ENCODE assay signal across 1 cellular context in genomic region chr9:107435415-107435814, GRCh38.
TF ChIP-seq lines count a peak whose summit lies in the region.

No MANE protein-coding gene starts in this region.

TF ChIP-seq in H1, 55 proteins besides CTCF, POLR2A, EP300 and RAD21 (continued from another document):
- TF ChIP-seq ATF3 (IDR thresholded peaks at IDR 0.05; ENCODE audit: insufficient read depth, low read depth, low read length) (no peak), KDM1A (IDR thresholded peaks at IDR 0.05; ENCODE audit: borderline replicate concordance, low read length) (no peak), SAP30 (IDR thresholded peaks at IDR 0.05; ENCODE audit: insufficient read depth, insufficient replicate concordance, low read length) (no peak), EZH2 (IDR thresholded peaks at IDR 0.05; ENCODE audit: low read depth, low read length, severe bottlenecking) (no peak), SIN3A (conservative IDR thresholded peaks at IDR 0.05 in 1 of 2, IDR thresholded peaks at IDR 0.05 in 1 of 2; ENCODE audit: low read depth in 1 of 2, low read length in 2 of 2) (no peak), JUN (IDR thresholded peaks at IDR 0.05; ENCODE audit: low read depth, low read length) (no peak), TEAD4 (IDR thresholded peaks at IDR 0.05; ENCODE audit: low read depth, low read length) (no peak), CBX8 (IDR thresholded peaks at IDR 0.05; ENCODE audit: borderline replicate concordance, low read depth, low read length) (no peak), SP1 (IDR thresholded peaks at IDR 0.05; ENCODE audit: low read depth, low read length) (no peak)
TF ChIP-seq in H1: peak in this region for 0.
